Comparison of ENCODE assay signal across 16 cellular contexts in the genomic region with DNA sequence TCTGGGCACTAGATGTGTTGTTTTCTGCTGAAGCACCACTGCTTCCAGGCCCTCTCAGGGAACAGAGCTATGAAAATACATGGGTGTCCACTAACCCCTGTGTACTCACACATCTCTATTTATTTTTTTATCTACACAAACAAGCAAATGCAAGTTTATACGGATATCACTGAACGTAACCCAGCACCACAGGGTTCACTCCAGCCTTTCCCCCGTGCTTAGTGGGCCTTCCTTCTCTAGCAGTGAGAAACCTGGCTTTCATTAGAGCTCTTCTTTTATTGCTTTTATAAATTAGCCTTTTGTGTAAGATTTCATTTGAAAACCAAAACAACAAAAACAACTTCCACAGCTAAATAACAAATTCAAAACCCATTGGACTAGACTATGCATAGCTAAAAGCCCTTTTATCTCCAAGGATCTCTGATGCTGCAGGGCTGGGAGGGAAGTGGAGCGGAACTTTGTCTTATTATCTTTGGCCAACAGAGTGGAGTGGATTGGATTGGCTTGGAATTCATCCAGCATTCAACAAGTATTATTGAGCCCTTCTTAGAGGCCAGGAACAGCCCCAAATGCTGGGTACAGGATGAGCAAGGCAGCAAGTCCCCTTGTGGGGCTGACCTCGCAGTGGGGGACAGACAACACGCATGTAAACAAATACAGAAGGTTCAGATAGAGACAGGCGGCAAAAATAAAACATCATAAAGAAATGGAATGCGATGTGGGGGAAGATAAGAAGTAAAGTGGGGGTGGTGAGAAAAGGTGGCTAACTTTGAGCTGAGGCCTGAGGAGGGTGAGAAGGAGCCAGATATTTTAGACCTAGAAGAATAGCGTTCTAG.
A peak's percentile ranks its signal among the peaks of the same experiment; 100 is the strongest.
DNase-seq lines count a peak whose midpoint lies in the region; ATAC-seq and TF ChIP-seq lines count a peak whose summit lies in the region.
"Had no signal": no experiment of that assay in that cellular context is flagged by ENCODE, and none has a peak within 500 bp of the region (broad histone marks: within the 10 kb centered on the region; RNA-seq: fewer than 3 reads in every experiment).

No MANE protein-coding gene starts in this region.

- TF ChIP-seq CTCF in neural crest cell (conservative IDR thresholded peaks at IDR 0.05) = no peak
- no peak for TF ChIP-seq CTCF in tibial artery (IDR thresholded peaks at IDR 0.05)

- no peaks in the 10 kb centered on the region for H3K27me3 ChIP-seq in tibial artery
- no peaks in the 10 kb centered on the region for H3K27me3 ChIP-seq in CD4-positive, alpha-beta memory T cell (ENCODE audit: insufficient read depth, low read length)
- H3K27me3 ChIP-seq: Peyer's patch had no signal

- no peaks in the 10 kb centered on the region for H3K9me3 ChIP-seq in tibial artery
- H3K9me3 ChIP-seq in CD4-positive, alpha-beta memory T cell (ENCODE audit: control insufficient read depth in 1 of 2, low read length in 2 of 2) = no peaks in the 10 kb centered on the region
- H3K9me3 ChIP-seq: Peyer's patch, prostate gland had no signal

- peaks cover 14% of the 10 kb centered on the region for H3K9me3 Mint-ChIP-seq in neural crest cell
- peaks cover 0 to 42% (median 21%) of the 10 kb centered on the region in 8 donors for H3K9me3 Mint-ChIP-seq in CD4-positive, alpha-beta memory T cell

- POLR2A ChIA-PET in CD4-positive, alpha-beta memory T cell (lab: Charles Lee; ENCODE audit: partially characterized antibody) = no interaction called here

- H3K4me1 ChIP-seq in tibial artery = no peaks in the 10 kb centered on the region
- H3K4me1 ChIP-seq in CD4-positive, alpha-beta memory T cell (ENCODE audit: insufficient read depth, low read length) = no peaks in the 10 kb centered on the region
- H3K4me1 ChIP-seq: Peyer's patch, prostate gland had no signal

- H3K27ac ChIP-seq in tibial artery = no peak overlapping the region
- no peak overlapping the region for H3K27ac ChIP-seq in CD4-positive, alpha-beta memory T cell (ENCODE audit: low read depth, low read length)
- H3K27ac ChIP-seq: Peyer's patch, prostate gland had no signal

- H3K4me1 Mint-ChIP-seq in neural crest cell = peaks cover 21% of the 10 kb centered on the region
- no peaks in the 10 kb centered on the region for H3K4me1 Mint-ChIP-seq in CD4-positive, alpha-beta memory T cell
- H3K4me1 Mint-ChIP-seq: IgD-negative memory B cell had no signal

- H3K27ac Mint-ChIP-seq in neural crest cell (ENCODE audit: unreplicated experiment) = peak overlapping the region; percentile 4
- H3K27ac Mint-ChIP-seq in CD4-positive, alpha-beta memory T cell = no peak overlapping the region
- H3K27ac Mint-ChIP-seq: IgD-negative memory B cell, WTC11 had no signal

- CTCF ChIA-PET in CD4-positive, alpha-beta memory T cell (lab: Charles Lee; ENCODE audit: partially characterized antibody) = no interaction called here

- intact Hi-C loops in tibial artery (cut with DNase I; ENCODE audit: low total_unique reads) = no loop called here
- intact Hi-C loops in CD4-positive, alpha-beta memory T cell (cut with micrococcal nuclease) = no loop called here

- H3K27me3 Mint-ChIP-seq in neural crest cell (ENCODE audit: low read depth) = no peaks in the 10 kb centered on the region
- H3K27me3 Mint-ChIP-seq in CD4-positive, alpha-beta memory T cell = peaks cover 19 to 20% of the 10 kb centered on the region in 2 donors
- H3K27me3 Mint-ChIP-seq: IgD-negative memory B cell had no signal

- DNase-seq in DMS79 treated with DMSO at 0.1 percent for 48 hours (lab: John Stamatoyannopoulos, UW) (peak; percentile 98), OCI-M1 (lab: John Stamatoyannopoulos, UW) (peak; percentile 60), dermis blood vessel endothelial cell (peak; percentile 72), neural crest cell (ENCODE audit: low read depth, low spot score) (no peak), tibial artery (no peak)
- DNase-seq in CD4-positive, alpha-beta memory T cell = no peak
- DNase-seq: activated effector memory CD4-positive, alpha-beta T cell treated with anti-CD3 and anti-CD28 coated beads, Interleukin-2, amount 50 U/mL, for 16 hours; effector CD8-positive, alpha-beta T cell; left cardiac atrium; NCI-H524 treated with DMSO at 0.1 percent for 48 hours; Peyer's patch had no signal

- peaks cover 7% of the 10 kb centered on the region for H3K36me3 Mint-ChIP-seq in neural crest cell (ENCODE audit: low read depth)
- H3K36me3 Mint-ChIP-seq in CD4-positive, alpha-beta memory T cell = no peaks in the 10 kb centered on the region

- no peak overlapping the region for H3K4me3 ChIP-seq in tibial artery
- H3K4me3 ChIP-seq in CD4-positive, alpha-beta memory T cell (ENCODE audit: low read length in 2 of 2) = no peak overlapping the region
- H3K4me3 ChIP-seq: Peyer's patch, prostate gland had no signal

- no peak for ATAC-seq in GM18517 (IDR thresholded peaks at IDR 0.05; ENCODE audit: unreplicated experiment)
- ATAC-seq in activated CD4-positive, CD25-positive, alpha-beta regulatory T cell treated with anti-CD3 and anti-CD28 coated beads, Interleukin-2, amount 50 U/mL, for 24 hours = no peak
- ATAC-seq: left cardiac atrium, WTC11 had no signal

- no peak overlapping the region for H3K4me3 Mint-ChIP-seq in neural crest cell
- H3K4me3 Mint-ChIP-seq in CD4-positive, alpha-beta memory T cell = no peak overlapping the region
- H3K4me3 Mint-ChIP-seq: IgD-negative memory B cell, WTC11 had no signal

- no peaks in the 10 kb centered on the region for H3K36me3 ChIP-seq in tibial artery
- no peaks in the 10 kb centered on the region for H3K36me3 ChIP-seq in CD4-positive, alpha-beta memory T cell (ENCODE audit: insufficient read depth, low read length)
- H3K36me3 ChIP-seq: Peyer's patch, prostate gland had no signal

Comparison
In these comparisons a context has a peak if more than half of its experiments do, and no peak if none do; other contexts are left out.
1. DNase-seq: peak in DMS79 treated with DMSO at 0.1 percent for 48 hours (single experiment), OCI-M1 (single experiment) and dermis blood vessel endothelial cell (single experiment); none in neural crest cell (single experiment), tibial artery (0 of 2) and CD4-positive, alpha-beta memory T cell (0 of 5).